Comparison of ENCODE assay signal across 23 cellular contexts in the genomic region with DNA sequence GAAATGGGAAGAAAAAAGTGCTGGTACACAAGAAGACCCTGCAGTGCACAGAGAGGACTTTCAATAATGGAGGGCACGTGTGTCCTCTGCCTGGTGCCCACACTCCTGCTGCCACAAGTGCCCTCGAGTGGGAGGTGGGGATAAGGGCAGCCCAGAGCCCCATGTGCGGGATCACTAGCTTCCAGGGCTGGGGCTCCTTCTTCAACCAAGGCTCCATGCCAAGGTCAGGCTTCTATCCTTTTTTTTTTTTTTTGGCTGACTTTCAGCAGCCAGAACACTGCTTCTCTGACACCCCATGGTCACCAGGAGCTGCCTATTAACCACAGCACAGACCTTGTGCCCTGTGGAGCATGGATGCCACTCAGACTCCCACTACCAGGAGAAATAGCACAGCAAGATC. TPM values are rescaled to one million over a fixed set of nuclear protein-coding genes. Genes with fewer than 3 reads are reported as not detected.
DNase-seq lines count a peak whose midpoint lies in the region; ATAC-seq, FAIRE-seq and TF ChIP-seq lines count a peak whose summit lies in the region.
"Had no signal": no experiment of that assay in that cellular context is flagged by ENCODE, and none has a peak within 500 bp of the region (broad histone marks: within the 10 kb centered on the region; RNA-seq: fewer than 3 reads in every experiment).

No MANE protein-coding gene starts in this region.

- 0 out of 2 replicates have a peak overlapping the region, but pooled peaks have one; percentile 15 for H2AFZ ChIP-seq in GM23338
- H2AFZ ChIP-seq: PC-9 had no signal

- H3K27ac ChIP-seq in GM23338 (ENCODE audit: low read depth) (no peak overlapping the region), cingulate gyrus (ENCODE audit: low read depth, low read length) (peak overlapping the region; percentile 92), substantia nigra (ENCODE audit: low read depth, low read length, poor library complexity, severe bottlenecking) (peak overlapping the region; percentile 90)
- H3K27ac ChIP-seq: HL-60, PC-9, RWPE1 had no signal

- ATAC-seq in GM23338 (no peak), HG03280 (IDR thresholded peaks at IDR 0.05; ENCODE audit: unreplicated experiment) (no peak)

- H3K9me3 Mint-ChIP-seq in GM23338: no peaks in the 10 kb centered on the region
- H3K9me3 Mint-ChIP-seq: CD8-positive, alpha-beta memory T cell; HFFc6 had no signal

- H3K36me3 Mint-ChIP-seq in GM23338 (ENCODE audit: low read depth): no peaks in the 10 kb centered on the region
- H3K36me3 Mint-ChIP-seq: CD8-positive, alpha-beta memory T cell had no signal

- peaks cover 18% of the 10 kb centered on the region for H3K4me1 ChIP-seq in GM23338 (ENCODE audit: insufficient read depth)

- peaks cover 13% of the 10 kb centered on the region for H3K27me3 Mint-ChIP-seq in GM23338 (ENCODE audit: insufficient read depth, low read depth, poor library complexity)

- TF ChIP-seq POLR2A in GM12892 (IDR thresholded peaks at IDR 0.05; ENCODE audit: low read depth, low read length): no peak

- H3K27ac Mint-ChIP-seq in GM23338: no peak overlapping the region
- H3K27ac Mint-ChIP-seq: HFFc6 had no signal

- no peaks in the 10 kb centered on the region for H3K79me2 ChIP-seq in GM23338 (replicated peaks; ENCODE audit: insufficient read depth)

- TF ChIP-seq CTCF in GM23338 (conservative IDR thresholded peaks at IDR 0.05; ENCODE audit: low read depth in 2 of 2) (no peak), GM13976 (IDR thresholded peaks at IDR 0.05; ENCODE audit: borderline replicate concordance, control extremely low read depth, extremely low read depth, insufficient read depth, missing control alignments) (no peak)

- H3K4me1 Mint-ChIP-seq in GM23338: peaks cover 34% of the 10 kb centered on the region

- DNase-seq in GM23338 (ENCODE audit: low spot score) (no peak), medulla oblongata (ENCODE audit: extremely low spot score) (peak; percentile 56), substantia nigra (lab: John Stamatoyannopoulos, UW) (peak in 20 of 49 donors; percentile 16 to 68 (median 42)), AG08395 (ENCODE audit: low spot score) (no peak), GM12892 (ENCODE audit: insufficient read length) (no peak), GM13976 (ENCODE audit: low spot score) (no peak)
- DNase-seq: CD8-positive, alpha-beta memory T cell; DMS79; HFFc6; IMR-90; NCI-H1417 treated with DMSO at 0.1 percent for 48 hours; NCI-H187 treated with DMSO at 0.1 percent for 48 hours; NCI-H345; NCI-H524 treated with DMSO at 0.1 percent for 48 hours; PC-9 had no signal

- H3K4me3 ChIP-seq in GM23338: no peak overlapping the region
- H3K4me3 ChIP-seq: PC-9 had no signal

- no peak overlapping the region for H3K4me3 Mint-ChIP-seq in GM23338
- H3K4me3 Mint-ChIP-seq: CD8-positive, alpha-beta memory T cell; HFFc6 had no signal

- H3F3A ChIP-seq in GM23338 (replicated peaks; ENCODE audit: low read depth): no peaks in the 10 kb centered on the region

- in situ Hi-C loops in GM13976 (cut with MboI; ENCODE audit: low sequenced_read_pairs, unreplicated experiment): loop anchor here (10.0 to 25.0 kb wide), 3 partner anchors 189 to 567 kb away; no protein-coding TSS in a partner anchor

- FAIRE-seq in GM12892 (lab: Jason Lieb, UNC): no peak
- FAIRE-seq: A204.1 had no signal

- no peaks in the 10 kb centered on the region for H3K27me3 ChIP-seq in GM23338 (ENCODE audit: insufficient read depth)

- no peaks in the 10 kb centered on the region for H3K36me3 ChIP-seq in GM23338 (ENCODE audit: insufficient read depth)

- no peak overlapping the region for H3K4me2 ChIP-seq in GM23338
- H3K4me2 ChIP-seq: PC-9 had no signal

- H4K20me1 ChIP-seq in GM23338 (replicated peaks; ENCODE audit: insufficient read depth): no peaks in the 10 kb centered on the region

- H3K9me2 ChIP-seq in GM23338 (ENCODE audit: insufficient read depth): peaks cover 4% of the 10 kb centered on the region; the same call in 1 of the 2 replicates

TF ChIP-seq in GM23338, 12 proteins besides CTCF, POLR2A, EP300 and RAD21 (continues in another document):
- TF ChIP-seq, protein P1, sequence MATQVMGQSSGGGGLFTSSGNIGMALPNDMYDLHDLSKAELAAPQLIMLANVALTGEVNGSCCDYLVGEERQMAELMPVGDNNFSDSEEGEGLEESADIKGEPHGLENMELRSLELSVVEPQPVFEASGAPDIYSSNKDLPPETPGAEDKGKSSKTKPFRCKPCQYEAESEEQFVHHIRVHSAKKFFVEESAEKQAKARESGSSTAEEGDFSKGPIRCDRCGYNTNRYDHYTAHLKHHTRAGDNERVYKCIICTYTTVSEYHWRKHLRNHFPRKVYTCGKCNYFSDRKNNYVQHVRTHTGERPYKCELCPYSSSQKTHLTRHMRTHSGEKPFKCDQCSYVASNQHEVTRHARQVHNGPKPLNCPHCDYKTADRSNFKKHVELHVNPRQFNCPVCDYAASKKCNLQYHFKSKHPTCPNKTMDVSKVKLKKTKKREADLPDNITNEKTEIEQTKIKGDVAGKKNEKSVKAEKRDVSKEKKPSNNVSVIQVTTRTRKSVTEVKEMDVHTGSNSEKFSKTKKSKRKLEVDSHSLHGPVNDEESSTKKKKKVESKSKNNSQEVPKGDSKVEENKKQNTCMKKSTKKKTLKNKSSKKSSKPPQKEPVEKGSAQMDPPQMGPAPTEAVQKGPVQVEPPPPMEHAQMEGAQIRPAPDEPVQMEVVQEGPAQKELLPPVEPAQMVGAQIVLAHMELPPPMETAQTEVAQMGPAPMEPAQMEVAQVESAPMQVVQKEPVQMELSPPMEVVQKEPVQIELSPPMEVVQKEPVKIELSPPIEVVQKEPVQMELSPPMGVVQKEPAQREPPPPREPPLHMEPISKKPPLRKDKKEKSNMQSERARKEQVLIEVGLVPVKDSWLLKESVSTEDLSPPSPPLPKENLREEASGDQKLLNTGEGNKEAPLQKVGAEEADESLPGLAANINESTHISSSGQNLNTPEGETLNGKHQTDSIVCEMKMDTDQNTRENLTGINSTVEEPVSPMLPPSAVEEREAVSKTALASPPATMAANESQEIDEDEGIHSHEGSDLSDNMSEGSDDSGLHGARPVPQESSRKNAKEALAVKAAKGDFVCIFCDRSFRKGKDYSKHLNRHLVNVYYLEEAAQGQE (IDR thresholded peaks at IDR 0.05; ENCODE audit: unreplicated experiment): no peak
- TF ChIP-seq ZNF114 (CRISPR knock-in tag; IDR thresholded peaks at IDR 0.05) (no peak), NANOG (IDR thresholded peaks at IDR 0.05; ENCODE audit: borderline replicate concordance) (no peak), STAT1 (IDR thresholded peaks at IDR 0.05; ENCODE audit: unreplicated experiment) (no peak)
- TF ChIP-seq, protein P2, sequence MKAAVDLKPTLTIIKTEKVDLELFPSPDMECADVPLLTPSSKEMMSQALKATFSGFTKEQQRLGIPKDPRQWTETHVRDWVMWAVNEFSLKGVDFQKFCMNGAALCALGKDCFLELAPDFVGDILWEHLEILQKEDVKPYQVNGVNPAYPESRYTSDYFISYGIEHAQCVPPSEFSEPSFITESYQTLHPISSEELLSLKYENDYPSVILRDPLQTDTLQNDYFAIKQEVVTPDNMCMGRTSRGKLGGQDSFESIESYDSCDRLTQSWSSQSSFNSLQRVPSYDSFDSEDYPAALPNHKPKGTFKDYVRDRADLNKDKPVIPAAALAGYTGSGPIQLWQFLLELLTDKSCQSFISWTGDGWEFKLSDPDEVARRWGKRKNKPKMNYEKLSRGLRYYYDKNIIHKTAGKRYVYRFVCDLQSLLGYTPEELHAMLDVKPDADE (IDR thresholded peaks at IDR 0.05): no peak

RNA-seq across cellular contexts. Expression of a gene that starts 7.5 kb away (rescaled TPM):
- total RNA-seq in GM23338 (2014; rRNA removed; shearing (Covaris generic)): 3.6 and 4.6 TPM in 2 replicates
- 0.76 and 1.1 TPM in 2 replicates for polyA plus RNA-seq in GM23338 (2016; fragmentation: Nextera tagmentation; extraction: Ambion mirVana)
- not detected for polyA plus RNA-seq in GM12892 (2012; ENCODE audit: missing spikeins)
- total RNA-seq: HFFc6, IMR-90, M059J, PC-9 had no signal
- polyA plus RNA-seq: IMR-90 had no signal

RNA-seq across cellular contexts. Expression of a gene that starts 56.5 kb away (rescaled TPM):
- not detected in 2 replicates for total RNA-seq in GM23338 (2014; rRNA removed; shearing (Covaris generic))
- not detected in 2 replicates for polyA plus RNA-seq in GM23338 (2016; fragmentation: Nextera tagmentation; extraction: Ambion mirVana)
- not detected for polyA plus RNA-seq in GM12892 (2012; ENCODE audit: missing spikeins)
- total RNA-seq: H7, HFFc6, HT1080, IMR-90, M059J, PC-9 had no signal
- polyA plus RNA-seq: CD8-positive, alpha-beta memory T cell; IMR-90 had no signal

RNA-seq across cellular contexts. Expression of a gene that starts 58.5 kb away (rescaled TPM):
- total RNA-seq in GM23338 (2014; rRNA removed; shearing (Covaris generic)): not detected in 2 replicates
- not detected in 2 replicates for polyA plus RNA-seq in GM23338 (2016; fragmentation: Nextera tagmentation; extraction: Ambion mirVana)
- not detected for polyA plus RNA-seq in GM12892 (2012; ENCODE audit: missing spikeins)
- total RNA-seq: H7, HFFc6, HT1080, IMR-90, M059J, PC-9 had no signal
- polyA plus RNA-seq: IMR-90 had no signal
